ENCODE assay signal across 1 cellular context in genomic region chr22:26629988-26630761, GRCh38.
TF ChIP-seq lines count a peak whose summit lies in the region.

No MANE protein-coding gene starts in this region.

TF ChIP-seq in HepG2, 621 proteins besides CTCF, POLR2A, EP300 and RAD21:
- TF ChIP-seq ZNF501 (CRISPR knock-in tag; IDR thresholded peaks at IDR 0.05) (no peak), MIXL1 (CRISPR knock-in tag; IDR thresholded peaks at IDR 0.05) (no peak), MAFF (IDR thresholded peaks at IDR 0.05; ENCODE audit: low read depth, low read length) (peak; percentile 55), ISX (CRISPR knock-in tag; conservative IDR thresholded peaks at IDR 0.05) (no peak), ZNF232 (CRISPR knock-in tag; IDR thresholded peaks at IDR 0.05; ENCODE audit: borderline replicate concordance) (no peak), MAFK (conservative IDR thresholded peaks at IDR 0.05 in 1 of 2, IDR thresholded peaks at IDR 0.05 in 1 of 2; ENCODE audit: low read length in 2 of 2) (peak; percentile 39 to 64; a peak in 2 of 4 replicates)
- TF ChIP-seq, protein P1, sequence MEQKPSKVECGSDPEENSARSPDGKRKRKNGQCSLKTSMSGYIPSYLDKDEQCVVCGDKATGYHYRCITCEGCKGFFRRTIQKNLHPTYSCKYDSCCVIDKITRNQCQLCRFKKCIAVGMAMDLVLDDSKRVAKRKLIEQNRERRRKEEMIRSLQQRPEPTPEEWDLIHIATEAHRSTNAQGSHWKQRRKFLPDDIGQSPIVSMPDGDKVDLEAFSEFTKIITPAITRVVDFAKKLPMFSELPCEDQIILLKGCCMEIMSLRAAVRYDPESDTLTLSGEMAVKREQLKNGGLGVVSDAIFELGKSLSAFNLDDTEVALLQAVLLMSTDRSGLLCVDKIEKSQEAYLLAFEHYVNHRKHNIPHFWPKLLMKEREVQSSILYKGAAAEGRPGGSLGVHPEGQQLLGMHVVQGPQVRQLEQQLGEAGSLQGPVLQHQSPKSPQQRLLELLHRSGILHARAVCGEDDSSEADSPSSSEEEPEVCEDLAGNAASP (CRISPR knock-in tag; IDR thresholded peaks at IDR 0.05; ENCODE audit: borderline replicate concordance): no peak
